ENCODE assay signal across 23 cellular contexts in the genomic region with DNA sequence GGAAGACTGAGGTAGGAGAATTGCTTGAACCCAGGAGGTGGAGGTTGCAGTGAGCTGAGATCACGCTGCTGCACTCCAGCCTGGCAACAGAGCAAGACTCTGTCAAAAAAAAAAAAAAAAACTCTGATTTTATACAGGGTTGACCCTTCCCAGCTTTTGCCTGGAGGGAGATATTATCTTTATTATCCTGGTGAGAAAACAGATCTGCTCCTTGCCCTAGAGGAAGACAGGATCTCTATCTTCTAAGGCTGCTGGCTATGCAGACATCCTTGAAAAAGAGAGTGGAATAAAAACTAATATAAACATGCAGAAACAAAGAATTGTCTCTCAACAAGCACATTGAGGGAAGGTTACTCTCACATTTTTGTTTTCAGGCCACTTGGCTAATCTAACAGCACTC.
"Had no signal": no experiment of that assay in that cellular context is flagged by ENCODE, and none has a peak within 500 bp of the region (broad histone marks: within the 10 kb centered on the region; RNA-seq: fewer than 3 reads in every experiment).

No MANE protein-coding gene starts in this region.

- H3K4me1 Mint-ChIP-seq: naive thymus-derived CD8-positive, alpha-beta T cell had no signal

- H3K27ac ChIP-seq: epithelial cell of prostate, esophagus muscularis mucosa, foreskin keratinocyte, hepatocyte, pancreas, stomach, thoracic aorta, transverse colon had no signal

- H3K4me2 ChIP-seq: hepatocyte had no signal

- H3K4me3 ChIP-seq: esophagus muscularis mucosa, hepatocyte, lung, mucosa of descending colon, pancreas, stomach, thoracic aorta, transverse colon had no signal

- ATAC-seq: foreskin keratinocyte; left colon; left ventricle myocardium superior; mucosa of descending colon; naive thymus-derived CD8-positive, alpha-beta T cell; pancreas; right cardiac atrium had no signal

- FAIRE-seq: endometrium, pancreas, small intestine had no signal

- H3K4me3 Mint-ChIP-seq: naive thymus-derived CD8-positive, alpha-beta T cell had no signal

- H3K27me3 Mint-ChIP-seq: naive thymus-derived CD8-positive, alpha-beta T cell had no signal

- H2AFZ ChIP-seq: hepatocyte had no signal

- H3K36me3 Mint-ChIP-seq: naive thymus-derived CD8-positive, alpha-beta T cell had no signal

- H3K36me3 ChIP-seq: esophagus muscularis mucosa, pancreas, stomach, thoracic aorta, transverse colon had no signal

- H3K27me3 ChIP-seq: foreskin keratinocyte, hepatocyte, pancreas, stomach, transverse colon had no signal

- H3K79me2 ChIP-seq: hepatocyte had no signal

- H3K27ac Mint-ChIP-seq: naive thymus-derived CD8-positive, alpha-beta T cell; progenitor cell of endocrine pancreas had no signal

- DNase-seq: effector memory CD4-positive, alpha-beta T cell; foreskin keratinocyte; left colon; left ventricle myocardium superior; mesenchymal stem cell; mucosa of descending colon; naive thymus-derived CD8-positive, alpha-beta T cell; nucleus accumbens; pancreas; right cardiac atrium; small intestine; stimulated activated CD4-positive, alpha-beta T cell treated with anti-CD3 and anti-CD28 coated beads, Interleukin-12 subunit alpha, Interleukin-12 subunit beta, amount 100 ng/mL, for 4 hours; stimulated activated naive CD4-positive, alpha-beta T cell; stomach; substantia nigra; transverse colon had no signal

- H3K4me1 ChIP-seq: esophagus muscularis mucosa, foreskin keratinocyte, pancreas, stomach, transverse colon had no signal

- H3K9me3 ChIP-seq: esophagus muscularis mucosa, pancreas, thoracic aorta, transverse colon had no signal
